Comparison of ENCODE assay signal across 1 cellular context in the genomic region with DNA sequence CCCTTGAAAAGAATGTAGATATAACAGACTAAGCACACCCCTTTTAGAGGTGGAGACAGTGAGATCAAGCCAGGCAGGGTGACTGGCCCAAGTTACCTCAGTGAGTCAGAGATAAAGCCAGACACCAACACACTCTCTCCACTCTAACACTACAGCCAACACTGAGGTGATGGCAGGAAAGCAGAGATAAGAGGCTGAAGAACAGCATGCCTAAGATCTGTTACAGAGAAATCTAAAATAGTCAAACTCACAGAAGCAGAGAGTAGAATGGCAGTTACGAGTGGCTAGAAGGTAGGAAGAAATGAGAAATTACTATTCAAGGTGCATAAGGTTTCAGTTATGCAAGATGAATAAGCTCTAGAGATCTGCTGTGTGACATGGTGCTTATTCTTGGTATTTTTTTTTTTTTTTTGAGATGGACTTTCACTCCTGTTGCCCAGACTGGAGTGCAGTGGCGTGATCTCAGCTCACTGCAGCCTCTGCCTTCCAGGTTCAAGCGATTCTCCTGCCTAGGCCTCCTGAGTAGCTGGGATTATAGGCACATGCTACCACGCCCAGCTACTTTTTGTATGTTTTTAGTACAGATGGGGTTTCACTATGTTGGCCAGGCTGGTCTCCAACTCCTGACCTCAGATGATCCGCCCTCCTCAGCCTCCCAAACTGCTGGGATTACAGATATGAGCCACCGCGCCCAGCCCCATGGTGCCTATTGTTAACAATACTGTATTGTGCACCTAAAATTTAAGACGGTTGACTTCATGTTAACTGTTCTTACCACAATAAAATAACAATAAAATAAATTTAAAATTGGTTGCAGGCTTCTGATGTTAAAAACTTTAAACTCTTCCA.
TF ChIP-seq lines count a peak whose summit lies in the region.

No MANE protein-coding gene starts in this region.

TF ChIP-seq in GM12878, 131 proteins besides CTCF, POLR2A, EP300 and RAD21:
- no peak for TF ChIP-seq FOXK2 (IDR thresholded peaks at IDR 0.05)
- no peak for TF ChIP-seq WRNIP1 (IDR thresholded peaks at IDR 0.05; ENCODE audit: borderline replicate concordance, low read depth, low read length)
- TF ChIP-seq, protein P1, sequence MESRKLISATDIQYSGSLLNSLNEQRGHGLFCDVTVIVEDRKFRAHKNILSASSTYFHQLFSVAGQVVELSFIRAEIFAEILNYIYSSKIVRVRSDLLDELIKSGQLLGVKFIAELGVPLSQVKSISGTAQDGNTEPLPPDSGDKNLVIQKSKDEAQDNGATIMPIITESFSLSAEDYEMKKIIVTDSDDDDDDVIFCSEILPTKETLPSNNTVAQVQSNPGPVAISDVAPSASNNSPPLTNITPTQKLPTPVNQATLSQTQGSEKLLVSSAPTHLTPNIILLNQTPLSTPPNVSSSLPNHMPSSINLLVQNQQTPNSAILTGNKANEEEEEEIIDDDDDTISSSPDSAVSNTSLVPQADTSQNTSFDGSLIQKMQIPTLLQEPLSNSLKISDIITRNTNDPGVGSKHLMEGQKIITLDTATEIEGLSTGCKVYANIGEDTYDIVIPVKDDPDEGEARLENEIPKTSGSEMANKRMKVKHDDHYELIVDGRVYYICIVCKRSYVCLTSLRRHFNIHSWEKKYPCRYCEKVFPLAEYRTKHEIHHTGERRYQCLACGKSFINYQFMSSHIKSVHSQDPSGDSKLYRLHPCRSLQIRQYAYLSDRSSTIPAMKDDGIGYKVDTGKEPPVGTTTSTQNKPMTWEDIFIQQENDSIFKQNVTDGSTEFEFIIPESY (IDR thresholded peaks at IDR 0.05): no peak
- no peak for TF ChIP-seq RELA (IDR thresholded peaks at IDR 0.05; ENCODE audit: borderline replicate concordance, partially characterized antibody)
- no peak for TF ChIP-seq TBL1XR1 (IDR thresholded peaks at IDR 0.05; ENCODE audit: low read depth, low read length)
- no peak for TF ChIP-seq GABPA (IDR thresholded peaks at IDR 0.05; ENCODE audit: low read depth)
- TF ChIP-seq SRF (IDR thresholded peaks at IDR 0.05; ENCODE audit: low read depth in 2 of 2, low read length in 2 of 2): no peak
- TF ChIP-seq STAT3 (IDR thresholded peaks at IDR 0.05; ENCODE audit: low read depth, low read length): no peak
- TF ChIP-seq, protein P2, sequence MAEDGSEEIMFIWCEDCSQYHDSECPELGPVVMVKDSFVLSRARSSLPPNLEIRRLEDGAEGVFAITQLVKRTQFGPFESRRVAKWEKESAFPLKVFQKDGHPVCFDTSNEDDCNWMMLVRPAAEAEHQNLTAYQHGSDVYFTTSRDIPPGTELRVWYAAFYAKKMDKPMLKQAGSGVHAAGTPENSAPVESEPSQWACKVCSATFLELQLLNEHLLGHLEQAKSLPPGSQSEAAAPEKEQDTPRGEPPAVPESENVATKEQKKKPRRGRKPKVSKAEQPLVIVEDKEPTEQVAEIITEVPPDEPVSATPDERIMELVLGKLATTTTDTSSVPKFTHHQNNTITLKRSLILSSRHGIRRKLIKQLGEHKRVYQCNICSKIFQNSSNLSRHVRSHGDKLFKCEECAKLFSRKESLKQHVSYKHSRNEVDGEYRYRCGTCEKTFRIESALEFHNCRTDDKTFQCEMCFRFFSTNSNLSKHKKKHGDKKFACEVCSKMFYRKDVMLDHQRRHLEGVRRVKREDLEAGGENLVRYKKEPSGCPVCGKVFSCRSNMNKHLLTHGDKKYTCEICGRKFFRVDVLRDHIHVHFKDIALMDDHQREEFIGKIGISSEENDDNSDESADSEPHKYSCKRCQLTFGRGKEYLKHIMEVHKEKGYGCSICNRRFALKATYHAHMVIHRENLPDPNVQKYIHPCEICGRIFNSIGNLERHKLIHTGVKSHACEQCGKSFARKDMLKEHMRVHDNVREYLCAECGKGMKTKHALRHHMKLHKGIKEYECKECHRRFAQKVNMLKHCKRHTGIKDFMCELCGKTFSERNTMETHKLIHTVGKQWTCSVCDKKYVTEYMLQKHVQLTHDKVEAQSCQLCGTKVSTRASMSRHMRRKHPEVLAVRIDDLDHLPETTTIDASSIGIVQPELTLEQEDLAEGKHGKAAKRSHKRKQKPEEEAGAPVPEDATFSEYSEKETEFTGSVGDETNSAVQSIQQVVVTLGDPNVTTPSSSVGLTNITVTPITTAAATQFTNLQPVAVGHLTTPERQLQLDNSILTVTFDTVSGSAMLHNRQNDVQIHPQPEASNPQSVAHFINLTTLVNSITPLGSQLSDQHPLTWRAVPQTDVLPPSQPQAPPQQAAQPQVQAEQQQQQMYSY (CRISPR knock-in tag; IDR thresholded peaks at IDR 0.05): no peak
- TF ChIP-seq, protein P3, sequence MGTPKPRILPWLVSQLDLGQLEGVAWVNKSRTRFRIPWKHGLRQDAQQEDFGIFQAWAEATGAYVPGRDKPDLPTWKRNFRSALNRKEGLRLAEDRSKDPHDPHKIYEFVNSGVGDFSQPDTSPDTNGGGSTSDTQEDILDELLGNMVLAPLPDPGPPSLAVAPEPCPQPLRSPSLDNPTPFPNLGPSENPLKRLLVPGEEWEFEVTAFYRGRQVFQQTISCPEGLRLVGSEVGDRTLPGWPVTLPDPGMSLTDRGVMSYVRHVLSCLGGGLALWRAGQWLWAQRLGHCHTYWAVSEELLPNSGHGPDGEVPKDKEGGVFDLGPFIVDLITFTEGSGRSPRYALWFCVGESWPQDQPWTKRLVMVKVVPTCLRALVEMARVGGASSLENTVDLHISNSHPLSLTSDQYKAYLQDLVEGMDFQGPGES (IDR thresholded peaks at IDR 0.05): no peak
TF ChIP-seq in GM12878: peak in this region for 0.
